In the genomic region with DNA sequence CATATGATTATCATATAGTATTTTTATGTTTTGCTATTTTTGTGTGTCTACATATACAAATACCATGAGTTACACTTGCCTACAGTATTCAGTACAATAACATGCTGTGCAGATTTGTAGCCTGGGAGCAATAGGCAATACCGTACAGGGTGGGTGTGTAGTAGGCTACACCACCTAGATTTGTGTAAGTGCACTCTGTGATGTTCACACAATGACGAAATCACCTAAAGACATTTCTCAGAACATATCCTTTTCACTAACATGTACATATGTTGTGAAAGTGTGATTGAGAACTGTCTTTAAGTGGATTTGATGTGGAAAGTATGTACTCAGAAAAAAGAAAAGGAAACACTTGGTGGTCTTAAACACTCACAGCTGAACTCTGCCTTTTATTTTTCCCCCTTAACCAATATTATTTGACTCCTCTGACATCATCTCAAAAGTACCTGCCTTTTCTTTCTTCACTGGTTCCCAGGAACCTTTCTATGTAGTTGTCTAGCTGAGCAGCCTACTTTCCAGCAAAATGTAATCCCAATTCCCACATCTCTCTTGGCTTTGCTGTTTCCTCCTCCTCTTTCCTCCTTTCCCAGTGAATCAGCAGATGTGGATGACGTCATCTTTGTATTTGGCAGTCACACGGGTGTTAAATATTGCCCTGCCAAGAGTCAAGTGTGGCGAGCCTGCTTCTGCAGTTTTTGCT, we compare ENCODE assay signal across 8 cellular contexts. TPM values are rescaled to one million over a fixed set of nuclear protein-coding genes. Genes with fewer than 3 reads are reported as not detected.
DNase-seq lines count a peak whose midpoint lies in the region; ATAC-seq and TF ChIP-seq lines count a peak whose summit lies in the region.

No MANE protein-coding gene starts in this region.

- no peak for ATAC-seq in HG02642 (IDR thresholded peaks at IDR 0.05; ENCODE audit: poor library complexity, unreplicated experiment)

- H3K36me3 ChIP-seq in brain microvascular endothelial cell (replicated peaks) (no peaks in the 10 kb centered on the region), uterus (no peaks in the 10 kb centered on the region)

- H3K27me3 ChIP-seq in brain microvascular endothelial cell (replicated peaks) (no peaks in the 10 kb centered on the region), uterus (no peaks in the 10 kb centered on the region)

- CTCF ChIA-PET in activated naive CD4-positive, alpha-beta T cell treated with anti-CD3 and anti-CD28 coated beads for 36 hours (lab: Charles Lee), result interaction anchor here (0.6 kb wide), 1 partner anchor 415 kb away, joined by 3 read pairs; no protein-coding TSS in a partner anchor

- no peak overlapping the region for H3K27ac Mint-ChIP-seq in activated naive CD4-positive, alpha-beta T cell treated with anti-CD3 and anti-CD28 coated beads for 36 hours

- no peak overlapping the region for H3K4me3 Mint-ChIP-seq in activated naive CD4-positive, alpha-beta T cell treated with anti-CD3 and anti-CD28 coated beads for 36 hours

- no peak overlapping the region for H3K4me3 ChIP-seq in brain microvascular endothelial cell (ENCODE audit: low read depth, low read length)
- no peak overlapping the region for H3K4me3 ChIP-seq in uterus

- intact Hi-C loops in uterus (cut with DNase I; ENCODE audit: low total_unique reads), result no loop called here
- intact Hi-C loops in activated naive CD4-positive, alpha-beta T cell treated with anti-CD3 and anti-CD28 coated beads for 36 hours (cut with micrococcal nuclease), result no loop called here

- in situ Hi-C loops in brain microvascular endothelial cell (cut with HindIII; ENCODE audit: low pct_ligation_motif_present, low sequenced_read_pairs), result no loop called here

- TF ChIP-seq CTCF in brain microvascular endothelial cell (IDR thresholded peaks at IDR 0.05; ENCODE audit: low read depth, low read length, missing control alignments) (no peak), uterus (IDR thresholded peaks at IDR 0.05) (no peak)

- no peaks in the 10 kb centered on the region for H3K4me1 Mint-ChIP-seq in activated naive CD4-positive, alpha-beta T cell treated with anti-CD3 and anti-CD28 coated beads for 36 hours (ENCODE audit: low read depth)

- H3K27ac ChIP-seq in brain microvascular endothelial cell, result peak overlapping the region; percentile 78
- H3K27ac ChIP-seq in uterus, result peak overlapping the region in 1 of 2 donors; percentile 22

- no peaks in the 10 kb centered on the region for H3K9me3 ChIP-seq in uterus

- peaks cover 0 to 8% of the 10 kb centered on the region in 2 donors for H3K4me1 ChIP-seq in uterus

- no peaks in the 10 kb centered on the region for H3K9me3 Mint-ChIP-seq in activated naive CD4-positive, alpha-beta T cell treated with anti-CD3 and anti-CD28 coated beads for 36 hours

- no peak for TF ChIP-seq POLR2A in uterus (IDR thresholded peaks at IDR 0.05)

- DNase-seq in AG20443 (ENCODE audit: low spot score), result peak; percentile 87
- peak; percentile 91 for DNase-seq in NCI-H2029 treated with DMSO at 0.1 percent for 48 hours (lab: John Stamatoyannopoulos, UW)
- peak; percentile 82 for DNase-seq in brain microvascular endothelial cell
- DNase-seq in kidney glomerular epithelial cell (lab: John Stamatoyannopoulos, UW), result peak; percentile 46
- peak; percentile 62 to 66 for DNase-seq in uterus
- DNase-seq in activated naive CD4-positive, alpha-beta T cell treated with Interleukin-2 at 50 U/mL for 16 hours, result no peak
- no peak for DNase-seq in activated naive CD4-positive, alpha-beta T cell treated with anti-CD3 and anti-CD28 coated beads for 36 hours

- no peaks in the 10 kb centered on the region for H3K36me3 Mint-ChIP-seq in activated naive CD4-positive, alpha-beta T cell treated with anti-CD3 and anti-CD28 coated beads for 36 hours (ENCODE audit: low read depth)

- H3K27me3 Mint-ChIP-seq in activated naive CD4-positive, alpha-beta T cell treated with anti-CD3 and anti-CD28 coated beads for 36 hours (ENCODE audit: low read depth), result peaks cover 4% of the 10 kb centered on the region

RNA-seq across cellular contexts. Expression of a gene that starts 47.7 kb away (rescaled TPM):
- total RNA-seq in uterus, result 1 to 10 TPM; 1.8 to 9.9 (median 2.8) TPM
- 1 to 10 TPM; 1.9 to 2.3 TPM for total RNA-seq in activated naive CD4-positive, alpha-beta T cell treated with anti-CD3 and anti-CD28 coated beads for 36 hours

Comparison
In these comparisons a context has a peak if more than half of its experiments do, and no peak if none do; other contexts are left out.
1. DNase-seq: peak in AG20443 (single experiment), NCI-H2029 treated with DMSO at 0.1 percent for 48 hours (single experiment), brain microvascular endothelial cell (single experiment), kidney glomerular epithelial cell (single experiment) and uterus (2 of 2); none in activated naive CD4-positive, alpha-beta T cell treated with Interleukin-2 at 50 U/mL for 16 hours (single experiment) and activated naive CD4-positive, alpha-beta T cell treated with anti-CD3 and anti-CD28 coated beads for 36 hours (single experiment).